ENCODE assay signal across 8 cellular contexts in genomic region chr18:77132369-77133050, GRCh38. TPM values are rescaled to one million over a fixed set of nuclear protein-coding genes. Genes with fewer than 3 reads are reported as not detected.
DNase-seq lines count a peak whose midpoint lies in the region; ATAC-seq and TF ChIP-seq lines count a peak whose summit lies in the region.

Gene MBP (minus strand): TSS chr18:77132783. CDS start chr18:77105261, 27,522 bp downstream.

- TF ChIP-seq CTCF in C4-2B (conservative IDR thresholded peaks at IDR 0.05) (no peak), RWPE1 (conservative IDR thresholded peaks at IDR 0.05; ENCODE audit: low read depth) (no peak), right atrium auricular region (IDR thresholded peaks at IDR 0.05) (no peak), gastrocnemius medialis (IDR thresholded peaks at IDR 0.05 in 4 of 5, conservative IDR thresholded peaks at IDR 0.05 in 1 of 5) (no peak)

- no peaks in the 10 kb centered on the region for H3K36me3 Mint-ChIP-seq in activated naive CD8-positive, alpha-beta T cell

- ATAC-seq in GM19351 (IDR thresholded peaks at IDR 0.05; ENCODE audit: unreplicated experiment) (peak; percentile 61), HG03460 (IDR thresholded peaks at IDR 0.05; ENCODE audit: unreplicated experiment) (peak; percentile 56), gastrocnemius medialis (peak; percentile 43)

- H3K9me3 ChIP-seq in right atrium auricular region (no peaks in the 10 kb centered on the region), gastrocnemius medialis (no peaks in the 10 kb centered on the region)

- H3K27me3 Mint-ChIP-seq in activated naive CD8-positive, alpha-beta T cell = no peaks in the 10 kb centered on the region

- H3K4me1 Mint-ChIP-seq in activated naive CD8-positive, alpha-beta T cell (ENCODE audit: low read depth) = peaks cover 51% of the 10 kb centered on the region

- H3K27ac Mint-ChIP-seq in activated naive CD8-positive, alpha-beta T cell = peak within 1 kb of the TSS; percentile 96

- CTCF ChIA-PET in RWPE1 (lab: Yijun Ruan, JAX) = interaction anchor here (1.1 kb wide), 1 partner anchor 132 kb away, joined by 4 read pairs; no protein-coding TSS in a partner anchor

- H3K4me3 Mint-ChIP-seq in activated naive CD8-positive, alpha-beta T cell = peak within 1 kb of the TSS; percentile 96

- peak; percentile 96 for TF ChIP-seq POLR2A in gastrocnemius medialis (IDR thresholded peaks at IDR 0.05)

- H3K4me1 ChIP-seq in right atrium auricular region (peaks cover 0 to 52% of the 10 kb centered on the region in 2 donors), gastrocnemius medialis (peaks cover 44 to 51% of the 10 kb centered on the region in 2 donors)

- intact Hi-C loops in gastrocnemius medialis (cut with DNase I; ENCODE audit: low total_unique reads) = loop anchor here (2.0 to 10.0 kb wide), 4 partner anchors 70 to 638 kb away; partner anchors contain the start of gene ZNF516

- H3K9me3 Mint-ChIP-seq in activated naive CD8-positive, alpha-beta T cell (ENCODE audit: low read depth) = no peaks in the 10 kb centered on the region

- H3K27ac ChIP-seq in C4-2B = peak within 1 kb of the TSS; percentile 97
- peak within 1 kb of the TSS; percentile 62 for H3K27ac ChIP-seq in RWPE1
- H3K27ac ChIP-seq in right atrium auricular region = peak within 1 kb of the TSS; percentile 97
- peak within 1 kb of the TSS; percentile 92 to 98 (median 95) for H3K27ac ChIP-seq in gastrocnemius medialis

- H3K4me3 ChIP-seq in right atrium auricular region (peak within 1 kb of the TSS; percentile 85 to 86), gastrocnemius medialis (peak within 1 kb of the TSS; percentile 76 to 92 (median 87))

- POLR2A ChIA-PET in RWPE1 (lab: Yijun Ruan, JAX; ENCODE audit: low non-redundant PET) = interaction anchor here (0.6 kb wide), 1 partner anchor 116 kb away, joined by 8 read pairs; no protein-coding TSS in a partner anchor

- DNase-seq in RWPE1 (ENCODE audit: low spot score) = peak; percentile 68
- DNase-seq in right atrium auricular region (ENCODE audit: low spot score) = no peak
- DNase-seq in gastrocnemius medialis = peak; percentile 64 to 79
- no peak for DNase-seq in epidermal melanocyte (ENCODE audit: insufficient read length, low spot score)

- in situ Hi-C loops in gastrocnemius medialis (cut with MboI; ENCODE audit: low sequenced_read_pairs in 4 of 4) = loop anchor here in 1 of 4 donors (10.0 kb wide), 1 partner anchor 68 kb away; no protein-coding TSS in a partner anchor

- no peaks in the 10 kb centered on the region for H3K36me3 ChIP-seq in right atrium auricular region
- no peaks in the 10 kb centered on the region for H3K36me3 ChIP-seq in gastrocnemius medialis

- H3K27me3 ChIP-seq in right atrium auricular region = no peaks in the 10 kb centered on the region
- H3K27me3 ChIP-seq in gastrocnemius medialis = no peaks in the 10 kb centered on the region

RNA-seq across cellular contexts. Expression of gene MBP, which starts in this region (rescaled TPM):
- 10 to 100 TPM; 15.4 to 15.8 TPM for total RNA-seq in right atrium auricular region
- total RNA-seq in gastrocnemius medialis = 10 to 100 TPM; 28.6 to 55.0 (median 50.4) TPM

Comparison
In these comparisons a context has a peak if more than half of its experiments do, and no peak if none do; other contexts are left out.
1. DNase-seq: peak in RWPE1 (single experiment) and gastrocnemius medialis (2 of 2); none in right atrium auricular region (single experiment) and epidermal melanocyte (single experiment).
2. Peak in every context shown above with its lines, with median percentiles within 50 percentile points of each other: H3K27ac ChIP-seq and ATAC-seq.